ENCODE assay signal across 19 cellular contexts in genomic region chr3:18951333-18951732, GRCh38.
DNase-seq lines count a peak whose midpoint lies in the region; ATAC-seq and TF ChIP-seq lines count a peak whose summit lies in the region.
"Had no signal": no experiment of that assay in that cellular context is flagged by ENCODE, and none has a peak within 500 bp of the region (broad histone marks: within the 10 kb centered on the region; RNA-seq: fewer than 3 reads in every experiment).

No MANE protein-coding gene starts in this region.

- no peak overlapping the region for H3K4me3 Mint-ChIP-seq in stimulated activated effector memory CD8-positive, alpha-beta T cell treated with anti-CD3 and anti-CD28 coated beads, Interleukin-12 subunit alpha, Interleukin-12 subunit beta, amount 100 ng/mL, for 72 hours
- H3K4me3 Mint-ChIP-seq: CD8-positive, alpha-beta T cell had no signal

- H3K36me3 Mint-ChIP-seq in stimulated activated effector memory CD8-positive, alpha-beta T cell treated with anti-CD3 and anti-CD28 coated beads, Interleukin-12 subunit alpha, Interleukin-12 subunit beta, amount 100 ng/mL, for 72 hours: no peaks in the 10 kb centered on the region
- H3K36me3 Mint-ChIP-seq: CD8-positive, alpha-beta T cell had no signal

- ATAC-seq in stimulated activated effector memory CD8-positive, alpha-beta T cell treated with anti-CD3 and anti-CD28 coated beads, Interleukin-12 subunit alpha, Interleukin-12 subunit beta, amount 100 ng/mL, for 72 hours: peak; percentile 63
- ATAC-seq in HG03442 (IDR thresholded peaks at IDR 0.05; ENCODE audit: unreplicated experiment): no peak
- ATAC-seq in GM18505 (IDR thresholded peaks at IDR 0.05; ENCODE audit: unreplicated experiment): no peak
- no peak for ATAC-seq in GM19351 (IDR thresholded peaks at IDR 0.05; ENCODE audit: unreplicated experiment)
- ATAC-seq: CD8-positive, alpha-beta T cell; K562 had no signal

- peak; percentile 82 for DNase-seq in G401 (ENCODE audit: low spot score)
- DNase-seq in RKO (ENCODE audit: low spot score): peak; percentile 5
- DNase-seq in inferior parietal cortex (ENCODE audit: extremely low spot score): peak; percentile 48
- DNase-seq in stimulated activated effector memory CD8-positive, alpha-beta T cell treated with anti-CD3 and anti-CD28 coated beads, Interleukin-12 subunit alpha, Interleukin-12 subunit beta, amount 100 ng/mL, for 72 hours (ENCODE audit: low spot score in 2 of 2): no peak
- DNase-seq: ACHN; CD8-positive, alpha-beta T cell; GDM1; MG63; NCI-H1092 treated with DMSO at 0.1 percent for 48 hours; NCI-H1436 treated with DMSO at 0.1 percent for 48 hours; NCI-H2029; NCI-H345; NCI-H82; Peyer's patch; SJCRH30 had no signal

- H3K9me3 Mint-ChIP-seq in stimulated activated effector memory CD8-positive, alpha-beta T cell treated with anti-CD3 and anti-CD28 coated beads, Interleukin-12 subunit alpha, Interleukin-12 subunit beta, amount 100 ng/mL, for 72 hours: no peaks in the 10 kb centered on the region
- H3K9me3 Mint-ChIP-seq: CD8-positive, alpha-beta T cell had no signal

- no peak overlapping the region for H3K27ac Mint-ChIP-seq in stimulated activated effector memory CD8-positive, alpha-beta T cell treated with anti-CD3 and anti-CD28 coated beads, Interleukin-12 subunit alpha, Interleukin-12 subunit beta, amount 100 ng/mL, for 72 hours
- H3K27ac Mint-ChIP-seq: CD8-positive, alpha-beta T cell had no signal

- TF ChIP-seq POLR2A in GM18505 (IDR thresholded peaks at IDR 0.05; ENCODE audit: borderline replicate concordance, extremely low read depth, insufficient read depth, insufficient read length): no peak

- in situ Hi-C loops in G401 (cut with HindIII; ENCODE audit: low sequenced_read_pairs): no loop called here

- H3K4me1 Mint-ChIP-seq in stimulated activated effector memory CD8-positive, alpha-beta T cell treated with anti-CD3 and anti-CD28 coated beads, Interleukin-12 subunit alpha, Interleukin-12 subunit beta, amount 100 ng/mL, for 72 hours: no peaks in the 10 kb centered on the region

Comparison
In these comparisons a context has a peak if more than half of its experiments do, and no peak if none do; other contexts are left out.
1. DNase-seq: peak in G401 (single experiment), RKO (single experiment) and inferior parietal cortex (single experiment); none in stimulated activated effector memory CD8-positive, alpha-beta T cell treated with anti-CD3 and anti-CD28 coated beads, Interleukin-12 subunit alpha, Interleukin-12 subunit beta, amount 100 ng/mL, for 72 hours (0 of 2).